In genomic region chrX:22032084-22032483, GRCh38 we compare ENCODE assay signal across 21 cellular contexts. TPM values are rescaled to one million over a fixed set of nuclear protein-coding genes. Genes with fewer than 3 reads are reported as not detected.
"Had no signal": no experiment of that assay in that cellular context is flagged by ENCODE, and none has a peak within 500 bp of the region (broad histone marks: within the 10 kb centered on the region; RNA-seq: fewer than 3 reads in every experiment).

Gene PHEX, plus strand, starts transcription at chrX:22032325. Its CDS starts 681 bp downstream, at chrX:22033006.

- H3K4me3 ChIP-seq: body of pancreas, coronary artery, gastrocnemius medialis, skin epidermis had no signal

- ATAC-seq: activated T-helper 17 cell treated with anti-CD3 and anti-CD28 coated beads, Interleukin-2, amount 50 U/mL, for 72 hours; body of pancreas; gastrocnemius medialis; left ventricle myocardium superior; SK-N-SH treated with all-trans-retinoic acid at 6 μM for 48 hours had no signal

- H3K36me3 ChIP-seq: gastrocnemius medialis, neutrophil had no signal

- H3K4me3 Mint-ChIP-seq: activated B cell treated with CpG ODN at 0.5 μM for 24 hours had no signal

- H3K27me3 ChIP-seq: body of pancreas, gastrocnemius medialis, neutrophil had no signal

- H3K27ac ChIP-seq: body of pancreas, coronary artery, epithelial cell of prostate, gastrocnemius medialis, neutrophil, skin epidermis had no signal

- H3K9me3 ChIP-seq: body of pancreas, gastrocnemius medialis, neutrophil had no signal

- FAIRE-seq: TTC549 had no signal

- H3K4me1 ChIP-seq: body of pancreas, gastrocnemius medialis had no signal

- H3K27ac Mint-ChIP-seq: activated B cell treated with CpG ODN at 0.5 μM for 24 hours; activated T-helper 17 cell treated with anti-CD3 and anti-CD28 coated beads, Interleukin-2, amount 50 U/mL, for 72 hours had no signal

- H3K9me3 Mint-ChIP-seq: activated B cell treated with CpG ODN at 0.5 μM for 24 hours; activated T-helper 17 cell treated with anti-CD3 and anti-CD28 coated beads, Interleukin-2, amount 50 U/mL, for 72 hours had no signal

- DNase-seq: activated B cell treated with CpG ODN at 0.5 μM for 24 hours; activated CD4-positive, alpha-beta T cell treated with anti-CD3 and anti-CD28 coated beads, Interleukin-2, amount 50 U/mL, for 4 hours; activated CD8-positive, alpha-beta memory T cell treated with anti-CD3 and anti-CD28 coated beads, Interleukin-2, amount 50 U/mL, for 48 hours; activated naive CD4-positive, alpha-beta T cell treated with anti-CD3 and anti-CD28 coated beads, Interleukin-2, amount 50 U/mL, for 16 hours; amniotic stem cell; body of pancreas; central memory CD4-positive, alpha-beta T cell; effector CD8-positive, alpha-beta T cell; gastrocnemius medialis; left ventricle myocardium superior; retina; substantia nigra; T-helper 2 cell; trophoblast cell had no signal

- H3K27me3 Mint-ChIP-seq: activated B cell treated with CpG ODN at 0.5 μM for 24 hours; activated T-helper 17 cell treated with anti-CD3 and anti-CD28 coated beads, Interleukin-2, amount 50 U/mL, for 72 hours had no signal

RNA-seq across cellular contexts. Expression of gene PHEX, which starts in this region (rescaled TPM):
- total RNA-seq: body of pancreas had no signal
